ENCODE assay signal across 2 cellular contexts in the genomic region with DNA sequence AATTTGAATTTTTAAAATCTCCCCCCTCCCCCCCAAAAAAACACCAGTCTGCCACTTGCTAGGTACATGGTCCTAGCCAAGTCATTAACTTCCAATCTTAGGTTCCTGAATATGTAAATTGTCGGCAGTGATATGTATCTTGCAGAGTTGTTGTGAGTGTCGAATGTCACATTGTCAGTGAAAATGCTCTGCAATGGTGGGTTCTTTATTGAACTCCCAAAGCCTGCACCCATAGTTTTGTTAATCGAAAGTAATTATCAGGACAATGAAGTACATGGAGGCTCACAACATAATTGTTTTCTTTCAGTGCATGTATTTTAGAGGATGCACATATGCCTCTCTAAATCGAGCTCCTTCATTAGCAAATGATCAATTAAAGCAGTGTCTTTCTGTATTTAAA.
TF ChIP-seq lines count a peak whose summit lies in the region.

No MANE protein-coding gene starts in this region.

TF ChIP-seq in GM23338, 12 proteins besides CTCF, POLR2A, EP300 and RAD21:
- peak; percentile 83 for TF ChIP-seq NANOG (IDR thresholded peaks at IDR 0.05; ENCODE audit: borderline replicate concordance)
- no peak for TF ChIP-seq POLR2AphosphoS5 (IDR thresholded peaks at IDR 0.05; ENCODE audit: low read depth)
- TF ChIP-seq ZNF462 (CRISPR knock-in tag; IDR thresholded peaks at IDR 0.05), result no peak

TF ChIP-seq in H1, 55 proteins besides CTCF, POLR2A, EP300 and RAD21:
- TF ChIP-seq CREB1 (IDR thresholded peaks at IDR 0.05) (no peak), SP2 (IDR thresholded peaks at IDR 0.05; ENCODE audit: low read length) (no peak), GABPA (IDR thresholded peaks at IDR 0.05; ENCODE audit: borderline replicate concordance, insufficient read depth, low read length) (no peak), SP4 (IDR thresholded peaks at IDR 0.05; ENCODE audit: low read length) (no peak), JUN (IDR thresholded peaks at IDR 0.05; ENCODE audit: low read depth, low read length) (no peak), CBX8 (IDR thresholded peaks at IDR 0.05; ENCODE audit: borderline replicate concordance, low read depth, low read length) (no peak), RNF2 (IDR thresholded peaks at IDR 0.05; ENCODE audit: borderline replicate concordance, low read depth, low read length, missing control alignments, poor library complexity, severe bottlenecking) (no peak), BACH1 (IDR thresholded peaks at IDR 0.05; ENCODE audit: low read length) (no peak), BRCA1 (IDR thresholded peaks at IDR 0.05; ENCODE audit: low read depth, low read length) (no peak), CHD2 (IDR thresholded peaks at IDR 0.05; ENCODE audit: low read length) (no peak), ASH2L (IDR thresholded peaks at IDR 0.05; ENCODE audit: low read length) (no peak), SP1 (IDR thresholded peaks at IDR 0.05; ENCODE audit: low read depth, low read length) (no peak), USF2 (IDR thresholded peaks at IDR 0.05; ENCODE audit: low read length) (no peak), GTF2F1 (IDR thresholded peaks at IDR 0.05; ENCODE audit: borderline replicate concordance, low read depth, low read length) (no peak), RXRA (IDR thresholded peaks at IDR 0.05; ENCODE audit: insufficient read depth, low read depth, low read length) (no peak), TEAD4 (IDR thresholded peaks at IDR 0.05; ENCODE audit: low read depth, low read length) (no peak), HDAC6 (IDR thresholded peaks at IDR 0.05; ENCODE audit: low read depth, low read length) (no peak)
- TF ChIP-seq, protein P1, sequence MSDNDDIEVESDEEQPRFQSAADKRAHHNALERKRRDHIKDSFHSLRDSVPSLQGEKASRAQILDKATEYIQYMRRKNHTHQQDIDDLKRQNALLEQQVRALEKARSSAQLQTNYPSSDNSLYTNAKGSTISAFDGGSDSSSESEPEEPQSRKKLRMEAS (IDR thresholded peaks at IDR 0.05), result no peak
TF ChIP-seq in H1: peak in this region for 0.
